9 cellular contexts compared by ENCODE assay signal in the genomic region with DNA sequence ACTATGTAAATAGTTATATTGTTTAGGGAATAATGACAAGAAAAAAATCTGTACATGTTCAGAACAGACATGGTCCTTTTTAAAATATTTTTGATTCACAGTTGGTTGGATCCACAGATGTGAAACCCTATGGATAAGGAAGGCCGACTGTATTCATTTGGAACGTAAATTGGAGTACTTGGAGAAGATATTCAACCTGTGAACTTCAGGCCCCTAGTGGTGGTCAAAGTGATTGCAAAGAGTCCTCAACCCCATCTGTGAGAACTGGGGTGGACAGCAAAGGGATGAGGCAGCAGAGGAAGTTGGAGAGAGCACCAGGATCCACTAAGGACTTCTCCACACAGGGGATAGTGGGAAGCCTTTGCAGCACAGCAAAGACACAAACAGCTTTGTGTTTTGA. TPM values are rescaled to one million over a fixed set of nuclear protein-coding genes. Genes with fewer than 3 reads are reported as not detected.
DNase-seq lines count a peak whose midpoint lies in the region; ATAC-seq and TF ChIP-seq lines count a peak whose summit lies in the region.
"Had no signal": no experiment of that assay in that cellular context is flagged by ENCODE, and none has a peak within 500 bp of the region (broad histone marks: within the 10 kb centered on the region; RNA-seq: fewer than 3 reads in every experiment).

No MANE protein-coding gene starts in this region.

- H3K4me1 ChIP-seq in hepatocyte (ENCODE audit: insufficient read depth) = no peaks in the 10 kb centered on the region
- H3K4me1 ChIP-seq in suprapubic skin = peaks cover 5% of the 10 kb centered on the region

- CTCF ChIA-PET in HEK293T (lab: Yijun Ruan, JAX) = interaction anchor here (0.6 to 1.0 kb wide), 3 partner anchors 11 to 70 kb away, joined by 3 to 4 read pairs (median 3); no protein-coding TSS in a partner anchor

- H3K4me3 ChIP-seq in hepatocyte (no peak overlapping the region), suprapubic skin (no peak overlapping the region)

- no peaks in the 10 kb centered on the region for H3K9me2 ChIP-seq in hepatocyte (replicated peaks; ENCODE audit: insufficient read depth)

- 42% methylated on average over 2 of the region's 2 CpGs for WGBS in hepatocyte (ENCODE audit: low lambda C conversion rate, missing lambda C conversion rate)
- WGBS in suprapubic skin = 56% methylated on average over 2 of the region's 2 CpGs

- no peak for TF ChIP-seq EP300 in suprapubic skin (IDR thresholded peaks at IDR 0.05)

- TF ChIP-seq CTCF in hepatocyte (IDR thresholded peaks at IDR 0.05; ENCODE audit: poor library complexity) (peak; percentile 41), suprapubic skin (IDR thresholded peaks at IDR 0.05) (peak in 1 of 2 donors; percentile 23)

- peaks cover 7% of the 10 kb centered on the region for H3K27me3 ChIP-seq in hepatocyte
- no peaks in the 10 kb centered on the region for H3K27me3 ChIP-seq in suprapubic skin
- H3K27me3 ChIP-seq: neutrophil had no signal

- H2AFZ ChIP-seq in hepatocyte = no peak overlapping the region

- H3K36me3 ChIP-seq in hepatocyte (replicated peaks; ENCODE audit: insufficient read depth, low read depth) = no peaks in the 10 kb centered on the region
- no peaks in the 10 kb centered on the region for H3K36me3 ChIP-seq in suprapubic skin
- H3K36me3 ChIP-seq: neutrophil had no signal

- no peaks in the 10 kb centered on the region for H4K20me1 ChIP-seq in hepatocyte (ENCODE audit: insufficient read depth, poor library complexity, severe bottlenecking)

- no peaks in the 10 kb centered on the region for H3K79me2 ChIP-seq in hepatocyte

- POLR2A ChIA-PET in HEK293T (lab: Yijun Ruan, JAX) = no interaction called here

- H3K4me2 ChIP-seq in hepatocyte = no peak overlapping the region

- H3K9me3 ChIP-seq in hepatocyte (ENCODE audit: low read depth) = no peaks in the 10 kb centered on the region
- H3K9me3 ChIP-seq in suprapubic skin = no peaks in the 10 kb centered on the region
- H3K9me3 ChIP-seq: neutrophil had no signal

- DNase-seq in D341Med (ENCODE audit: low spot score) (peak; percentile 45), HEK293T (ENCODE audit: extremely low spot score) (peak; percentile 46), hepatocyte (ENCODE audit: low spot score) (peak; percentile 52), NCI-H345 treated with DMSO at 0.1 percent for 48 hours (lab: John Stamatoyannopoulos, UW; ENCODE audit: unreplicated experiment) (no peak), suprapubic skin (ENCODE audit: low spot score in 2 of 2) (no peak), nucleus accumbens (lab: John Stamatoyannopoulos, UW) (no peak)
- no peak for DNase-seq in activated CD8-positive, alpha-beta memory T cell treated with anti-CD3 and anti-CD28 coated beads for 24 hours

- TF ChIP-seq POLR2A in suprapubic skin (IDR thresholded peaks at IDR 0.05) = no peak

- H3K27ac ChIP-seq in hepatocyte = no peak overlapping the region
- no peak overlapping the region for H3K27ac ChIP-seq in suprapubic skin
- H3K27ac ChIP-seq: neutrophil had no signal

- ATAC-seq in SK-N-SH treated with all-trans-retinoic acid at 6 μM for 48 hours = peak; percentile 89

TF ChIP-seq in HEK293T, 16 proteins besides CTCF, POLR2A, EP300 and RAD21:
- TF ChIP-seq BHLHE40 (IDR thresholded peaks at IDR 0.05; ENCODE audit: borderline replicate concordance) (no peak), L3MBTL2 (conservative IDR thresholded peaks at IDR 0.05) (no peak), FOXK2 (IDR thresholded peaks at IDR 0.05) (no peak), NFRKB (IDR thresholded peaks at IDR 0.05) (no peak), SP1 (IDR thresholded peaks at IDR 0.05) (no peak), ARNT (IDR thresholded peaks at IDR 0.05) (no peak)

TF ChIP-seq in SK-N-SH treated with all-trans-retinoic acid at 6 μM for 48 hours, 23 proteins besides CTCF, POLR2A, EP300 and RAD21:
- TF ChIP-seq ZNF565 (CRISPR knock-in tag; conservative IDR thresholded peaks at IDR 0.05; ENCODE audit: low read depth) (no peak), ISL1 (CRISPR knock-in tag; IDR thresholded peaks at IDR 0.05) (no peak)

RNA-seq across cellular contexts. Expression of a gene that starts 6.2 kb away (rescaled TPM):
- 0.23 TPM in 1 of 2 replicates, not detected in the other for total RNA-seq in hepatocyte
- polyA plus RNA-seq in hepatocyte = 0.21 and 0.57 TPM in 2 replicates
- total RNA-seq in suprapubic skin = 1 to 10 TPM in 3 of 4 donors, not detected in 1; 1.2 to 1.9 (median 1.3) TPM

Comparison
In these comparisons a context has a peak if more than half of its experiments do, and no peak if none do; other contexts are left out.
1. DNase-seq: peak in D341Med (single experiment), HEK293T (single experiment) and hepatocyte (single experiment); none in NCI-H345 treated with DMSO at 0.1 percent for 48 hours (single experiment), suprapubic skin (0 of 2), nucleus accumbens (0 of 56) and activated CD8-positive, alpha-beta memory T cell treated with anti-CD3 and anti-CD28 coated beads for 24 hours (single experiment).